9 cellular contexts compared by ENCODE assay signal in the genomic region with DNA sequence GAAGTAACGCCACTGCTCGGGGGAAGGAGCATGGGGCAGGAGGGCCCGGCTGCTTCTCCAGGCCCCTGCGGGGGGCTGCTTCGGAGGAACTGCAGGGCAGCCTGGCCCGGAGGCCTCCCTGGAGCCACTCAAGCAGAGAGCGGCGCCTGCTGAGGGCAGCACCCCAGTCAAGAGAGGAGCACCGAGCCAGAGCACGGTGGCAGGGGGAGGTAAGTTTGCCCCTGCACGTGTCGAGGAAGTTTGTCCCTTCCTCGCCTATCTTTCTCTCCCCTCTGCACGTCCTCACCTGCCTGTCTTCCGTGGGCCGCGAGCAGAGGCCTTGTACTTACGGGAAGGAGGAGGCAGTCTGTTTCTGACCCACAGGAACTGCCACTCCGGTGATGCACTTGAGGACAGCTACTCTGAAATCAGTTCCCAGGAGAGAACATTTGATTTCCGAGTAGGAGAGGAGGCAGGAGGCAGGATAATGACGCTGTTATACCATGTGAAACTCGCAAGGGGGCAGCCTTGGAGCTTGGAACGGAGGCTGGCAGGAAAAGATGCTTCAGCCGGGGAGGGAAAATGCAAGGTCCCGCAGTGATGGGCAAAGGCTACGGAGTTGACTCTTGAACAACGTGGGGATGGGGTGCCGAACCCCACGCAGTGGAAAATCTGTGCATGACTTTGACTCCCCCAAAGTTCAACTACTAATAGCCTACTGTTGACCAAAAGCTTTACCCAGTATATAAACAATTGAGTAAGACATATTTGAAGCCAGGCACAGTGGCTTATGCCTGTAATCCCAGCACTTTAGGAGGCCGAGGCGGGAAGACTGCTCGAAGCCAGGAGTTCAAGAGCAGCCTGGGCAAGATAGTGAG. TPM values are rescaled to one million over a fixed set of nuclear protein-coding genes. Genes with fewer than 3 reads are reported as not detected.
A peak's percentile ranks its signal among the peaks of the same experiment; 100 is the strongest.
DNase-seq lines count a peak whose midpoint lies in the region; ATAC-seq and TF ChIP-seq lines count a peak whose summit lies in the region.
"Had no signal": no experiment of that assay in that cellular context is flagged by ENCODE, and none has a peak within 500 bp of the region (broad histone marks: within the 10 kb centered on the region; RNA-seq: fewer than 3 reads in every experiment).

No MANE protein-coding gene starts in this region.

- peak; percentile 84 for TF ChIP-seq CTCF in fibroblast of mammary gland (conservative IDR thresholded peaks at IDR 0.05; ENCODE audit: control insufficient read depth, insufficient read depth, low read depth, low read length)
- peak; percentile 84 to 88 (median 86) for TF ChIP-seq CTCF in nephron (IDR thresholded peaks at IDR 0.05; ENCODE audit: unreplicated experiment in 3 of 3)

- no peaks in the 10 kb centered on the region for H3K36me3 Mint-ChIP-seq in activated T-cell treated with anti-CD3 and anti-CD28 coated beads, Interleukin-2, amount 50 U/mL, for 4 hours (ENCODE audit: insufficient read depth)
- H3K36me3 Mint-ChIP-seq in nephron (ENCODE audit: low read depth), result no peaks in the 10 kb centered on the region
- H3K36me3 Mint-ChIP-seq: activated naive CD8-positive, alpha-beta T cell had no signal

- no peak overlapping the region for H3K4me3 ChIP-seq in fibroblast of mammary gland (ENCODE audit: control insufficient read depth, low read depth, low read length)

- H3K9me3 Mint-ChIP-seq in activated T-cell treated with anti-CD3 and anti-CD28 coated beads, Interleukin-2, amount 50 U/mL, for 4 hours, result no peaks in the 10 kb centered on the region
- no peaks in the 10 kb centered on the region for H3K9me3 Mint-ChIP-seq in nephron

- DNase-seq in DMS153 treated with DMSO at 0.1 percent for 48 hours (lab: John Stamatoyannopoulos, UW; ENCODE audit: unreplicated experiment) (peak; percentile 62), KBM-7 (peak; percentile 78), OCI-M2 (lab: John Stamatoyannopoulos, UW; ENCODE audit: unreplicated experiment) (peak; percentile 60), fibroblast of mammary gland (ENCODE audit: low read depth) (peak; percentile 70)
- peak; percentile 68 for DNase-seq in activated T-cell treated with anti-CD3 and anti-CD28 coated beads, Interleukin-2, amount 50 U/mL, for 4 hours
- peak; percentile 64 for DNase-seq in stimulated activated naive CD4-positive, alpha-beta T cell treated with Interleukin-2 at 50 U/mL for 16 hours (lab: John Stamatoyannopoulos, UW)

- no peak overlapping the region for H3K4me3 Mint-ChIP-seq in activated T-cell treated with anti-CD3 and anti-CD28 coated beads, Interleukin-2, amount 50 U/mL, for 4 hours
- H3K4me3 Mint-ChIP-seq in nephron, result no peak overlapping the region
- H3K4me3 Mint-ChIP-seq: activated naive CD8-positive, alpha-beta T cell had no signal

- no peaks in the 10 kb centered on the region for H3K27me3 Mint-ChIP-seq in activated T-cell treated with anti-CD3 and anti-CD28 coated beads, Interleukin-2, amount 50 U/mL, for 4 hours (ENCODE audit: low read depth)
- H3K27me3 Mint-ChIP-seq in nephron (ENCODE audit: low read depth), result peaks cover 17% of the 10 kb centered on the region
- H3K27me3 Mint-ChIP-seq: activated naive CD8-positive, alpha-beta T cell had no signal

- peak overlapping the region in 2 of 3 experiments; percentile 56 to 68 for H3K27ac Mint-ChIP-seq in nephron
- H3K27ac Mint-ChIP-seq: activated naive CD8-positive, alpha-beta T cell had no signal

- in situ Hi-C loops in KBM-7 (cut with MboI; ENCODE audit: low pct_unique_long_range_greater_than_20kb, low sequenced_read_pairs), result no loop called here

- ATAC-seq in activated T-cell treated with anti-CD3 and anti-CD28 coated beads, Interleukin-2, amount 50 U/mL, for 4 hours, result peak; percentile 68 to 81
- no peak for ATAC-seq in GM21717 (IDR thresholded peaks at IDR 0.05; ENCODE audit: unreplicated experiment)

- peaks cover 14% of the 10 kb centered on the region for H3K4me1 Mint-ChIP-seq in activated T-cell treated with anti-CD3 and anti-CD28 coated beads, Interleukin-2, amount 50 U/mL, for 4 hours (ENCODE audit: low read depth)
- H3K4me1 Mint-ChIP-seq in nephron, result peaks cover 6% of the 10 kb centered on the region

RNA-seq across cellular contexts. Expression of gene FFAR1, which starts 5.0 kb away (rescaled TPM):
- total RNA-seq in activated T-cell treated with anti-CD3 and anti-CD28 coated beads, Interleukin-2, amount 50 U/mL, for 4 hours, result not detected

RNA-seq across cellular contexts. Expression of gene FFAR3, which starts 5.6 kb away (rescaled TPM):
- under 1 TPM; 0.30 to 0.91 (median 0.61) TPM for total RNA-seq in activated T-cell treated with anti-CD3 and anti-CD28 coated beads, Interleukin-2, amount 50 U/mL, for 4 hours

RNA-seq across cellular contexts. Expression of gene GPR42, which starts 18.2 kb away (rescaled TPM):
- total RNA-seq in activated T-cell treated with anti-CD3 and anti-CD28 coated beads, Interleukin-2, amount 50 U/mL, for 4 hours, result under 1 TPM in 2 of 3 donors, not detected in 1; 0.21 to 0.25 TPM

RNA-seq across cellular contexts. Expression of gene CD22, which starts 23.7 kb away (rescaled TPM):
- total RNA-seq in activated T-cell treated with anti-CD3 and anti-CD28 coated beads, Interleukin-2, amount 50 U/mL, for 4 hours, result 1 to 10 TPM; 1.3 to 5.2 (median 1.4) TPM
